Comparison of ENCODE assay signal across 12 cellular contexts in the genomic region with DNA sequence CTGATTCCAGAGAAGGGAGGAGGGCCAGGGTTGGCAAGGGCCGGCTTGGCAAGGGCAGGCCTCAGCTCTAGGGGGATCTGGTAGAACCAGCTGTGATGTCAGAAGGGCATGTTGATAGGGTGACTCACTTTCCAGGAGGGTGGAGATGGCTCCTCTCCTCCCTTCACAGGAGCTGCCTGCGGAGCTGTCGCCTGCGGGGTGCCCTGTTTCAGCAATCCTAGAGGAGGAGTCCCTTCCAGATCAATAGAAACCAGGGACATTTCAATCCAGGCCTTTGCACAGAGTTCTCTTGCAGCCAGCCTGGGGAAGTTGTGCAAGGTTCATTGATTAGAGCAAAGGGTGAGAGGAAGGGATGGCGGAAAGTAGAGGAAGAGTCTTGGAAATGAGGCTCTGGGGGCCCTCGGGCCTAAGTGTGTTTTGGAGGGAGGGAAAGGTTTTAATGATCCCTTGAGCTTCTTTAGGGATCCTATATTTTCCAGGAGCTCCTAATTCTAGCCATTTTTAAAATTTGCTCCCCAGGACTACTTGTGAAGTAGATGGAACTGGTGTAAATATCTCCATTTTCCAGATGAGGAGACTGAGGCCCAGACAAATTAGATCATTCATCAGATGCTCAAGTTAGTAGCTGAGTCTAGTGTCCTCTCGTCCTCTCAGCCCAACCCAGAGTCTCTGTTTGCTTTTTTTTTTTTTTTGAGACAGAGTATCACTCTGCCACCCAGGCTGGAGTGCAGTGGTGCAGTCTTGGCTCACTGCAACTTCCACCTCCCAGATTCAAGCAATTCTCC. TPM values are rescaled to one million over a fixed set of nuclear protein-coding genes. Genes with fewer than 3 reads are reported as not detected.
DNase-seq lines count a peak whose midpoint lies in the region; ATAC-seq and TF ChIP-seq lines count a peak whose summit lies in the region.
"Had no signal": no experiment of that assay in that cellular context is flagged by ENCODE, and none has a peak within 500 bp of the region (broad histone marks: within the 10 kb centered on the region; RNA-seq: fewer than 3 reads in every experiment).

No MANE protein-coding gene starts in this region.

- H3K36me3 ChIP-seq in HEK293 (ENCODE audit: control insufficient read depth in 2 of 2, insufficient read depth in 1 of 2, low read length in 2 of 2): no peaks in the 10 kb centered on the region
- no peaks in the 10 kb centered on the region for H3K36me3 ChIP-seq in left lung
- H3K36me3 ChIP-seq: BLaER1, cardiac muscle cell had no signal

- no peak for TF ChIP-seq CTCF in HEK293 (tag by site-specific recombination; IDR thresholded peaks at IDR 0.05)
- no peak for TF ChIP-seq CTCF in left lung (IDR thresholded peaks at IDR 0.05)

- H3K9me3 ChIP-seq in HEK293 (ENCODE audit: control insufficient read depth, insufficient read depth, low read depth, low read length) (no peaks in the 10 kb centered on the region), left lung (no peaks in the 10 kb centered on the region)

- H3K4me1 ChIP-seq in HEK293 (ENCODE audit: control insufficient read depth, insufficient read depth, low read length) (no peaks in the 10 kb centered on the region), left lung (no peaks in the 10 kb centered on the region)
- H3K4me1 ChIP-seq: BLaER1 had no signal

- no peaks in the 10 kb centered on the region for H3K27me3 ChIP-seq in left lung
- H3K27me3 ChIP-seq: BLaER1, cardiac muscle cell had no signal

- POLR2A ChIA-PET in HEK293 (lab: Yijun Ruan, JAX): no interaction called here

- ATAC-seq in left lung (peak; percentile 27), left colon (no peak)

- DNase-seq in AG08395 (ENCODE audit: low spot score) (peak; percentile 53), brain pericyte (ENCODE audit: low read depth, low spot score) (peak; percentile 22), left lung (no peak), left colon (no peak), NCI-H524 (lab: John Stamatoyannopoulos, UW) (no peak), NOMO-1 treated with dmso at 0.1 percent for 144 hours (lab: John Stamatoyannopoulos, UW; ENCODE audit: unreplicated experiment) (no peak), hippocampal formation (lab: John Stamatoyannopoulos, UW) (no peak)
- DNase-seq: NCI-H1417; stimulated activated CD4-positive, alpha-beta T cell treated with anti-CD3 and anti-CD28 coated beads, Interleukin-12 subunit alpha, Interleukin-12 subunit beta, amount 100 ng/mL, for 4 hours had no signal

- CTCF ChIA-PET in HEK293 (lab: Yijun Ruan, JAX): interaction anchor here (0.7 to 0.9 kb wide), 2 partner anchors 26 to 138 kb away, joined by 3 to 4 read pairs; no protein-coding TSS in a partner anchor

- H3K27ac ChIP-seq in HEK293 (ENCODE audit: extremely low read depth, low read depth, low read length) (no peak overlapping the region), left lung (no peak overlapping the region)
- H3K27ac ChIP-seq: BLaER1, cardiac muscle cell had no signal

- no peak overlapping the region for H3K4me3 ChIP-seq in HEK293 (ENCODE audit: low read depth, low read length)
- no peak overlapping the region for H3K4me3 ChIP-seq in left lung
- H3K4me3 ChIP-seq: BLaER1, cardiac muscle cell had no signal

- intact Hi-C loops in left lung (cut with DNase I): no loop called here
- intact Hi-C loops in left colon (cut with DNase I, micrococcal nuclease): no loop called here

TF ChIP-seq in HEK293, 187 proteins besides CTCF, POLR2A, EP300 and RAD21:
- TF ChIP-seq ZNF140 (tag by site-specific recombination; IDR thresholded peaks at IDR 0.05) (no peak), ZIC2 (tag by site-specific recombination; IDR thresholded peaks at IDR 0.05) (peak; percentile 64)

RNA-seq across cellular contexts. Expression of a gene that starts 24.8 kb away (rescaled TPM):
- total RNA-seq in left lung: 10 to 100 TPM; 55.5 to 69.0 TPM
- total RNA-seq in left colon: 10 to 100 TPM; 47.5 to 53.8 TPM

Comparison
In these comparisons a context has a peak if more than half of its experiments do, and no peak if none do; other contexts are left out.
1. DNase-seq: peak in AG08395 (single experiment) and brain pericyte (single experiment); none in left lung (0 of 2), left colon (0 of 2), NCI-H524 (0 of 2), NOMO-1 treated with dmso at 0.1 percent for 144 hours (single experiment) and hippocampal formation (0 of 2).